8 cellular contexts compared by ENCODE assay signal in genomic region chr13:44577236-44578063, GRCh38. TPM values are rescaled to one million over a fixed set of nuclear protein-coding genes. Genes with fewer than 3 reads are reported as not detected.
A peak's percentile ranks its signal among the peaks of the same experiment; 100 is the strongest.
DNase-seq lines count a peak whose midpoint lies in the region; ATAC-seq, FAIRE-seq and TF ChIP-seq lines count a peak whose summit lies in the region.

No MANE protein-coding gene starts in this region.

- H3K27ac Mint-ChIP-seq in dendritic cell treated with granulocyte-macrophage colony-stimulating factor and Interleukin-4, amounts not matched to agents 40 ng/mL and 50 ng/mL, for 4 days, result peak overlapping the region; percentile 98

- ATAC-seq in GM19351 (IDR thresholded peaks at IDR 0.05; ENCODE audit: unreplicated experiment) (peak; percentile 51), HG03520 (IDR thresholded peaks at IDR 0.05; ENCODE audit: unreplicated experiment) (peak; percentile 52), HepG2 (peak; percentile 82)

- TF ChIP-seq POLR2A in HepG2 (IDR thresholded peaks at IDR 0.05; ENCODE audit: insufficient read depth in 1 of 2, low read depth in 2 of 2, low read length in 2 of 2), result peak; percentile 39 to 78

- H3K4me1 ChIP-seq in BLaER1 treated with 17β-estradiol and CSF1 and Interleukin-3, amounts not matched to agents 10 nM and 100 nM, result peaks cover 38 to 42% (median 40%) of the 10 kb centered on the region in 10 experiments
- H3K4me1 ChIP-seq in HepG2 (ENCODE audit: insufficient read depth, low read length), result peaks cover 39% of the 10 kb centered on the region

- peaks cover 17% of the 10 kb centered on the region for H3K27me3 Mint-ChIP-seq in dendritic cell treated with granulocyte-macrophage colony-stimulating factor and Interleukin-4, amounts not matched to agents 40 ng/mL and 50 ng/mL, for 4 days

- H3K27ac ChIP-seq in BLaER1 treated with 17β-estradiol and CSF1 and Interleukin-3, amounts not matched to agents 10 nM and 100 nM, result peak overlapping the region; percentile 93 to 99 (median 96)
- peak overlapping the region; percentile 88 for H3K27ac ChIP-seq in HepG2 (ENCODE audit: extremely low read length, insufficient read depth, low read length)

- no peaks in the 10 kb centered on the region for H3K9me3 Mint-ChIP-seq in dendritic cell treated with granulocyte-macrophage colony-stimulating factor and Interleukin-4, amounts not matched to agents 40 ng/mL and 50 ng/mL, for 4 days

- H3K4me3 ChIP-seq in BLaER1 treated with 17β-estradiol and CSF1 and Interleukin-3, amounts not matched to agents 10 nM and 100 nM, result peak overlapping the region; percentile 89 to 98 (median 94)
- H3K4me3 ChIP-seq in HepG2 (replicated peaks in 1 of 3; ENCODE audit: insufficient read depth in 1 of 3, low read depth in 2 of 3, low read length in 3 of 3), result peak overlapping the region; percentile 90 to 94 (median 91)

- peaks cover 43% of the 10 kb centered on the region for H3K4me1 Mint-ChIP-seq in dendritic cell treated with granulocyte-macrophage colony-stimulating factor and Interleukin-4, amounts not matched to agents 40 ng/mL and 50 ng/mL, for 4 days (ENCODE audit: low read depth)

- no peaks in the 10 kb centered on the region for H3K9me3 ChIP-seq in BLaER1 treated with 17β-estradiol and CSF1 and Interleukin-3, amounts not matched to agents 10 nM and 100 nM (replicated peaks in 1 of 11)
- no peaks in the 10 kb centered on the region for H3K9me3 ChIP-seq in HepG2 (ENCODE audit: low read length)

- TF ChIP-seq CTCF in HepG2 (CRISPR knock-in tag; IDR thresholded peaks at IDR 0.05), result no peak

- BruUV-seq in HepG2 (replicated peaks; lab: Mats Ljungman, UMichigan), result no TSS peak

- in situ Hi-C loops in HepG2 (cut with HindIII; ENCODE audit: extremely low pct_ligation_motif_present, low pct_unique_long_range_greater_than_20kb), result no loop called here

- H3K9ac ChIP-seq in BLaER1 treated with 17β-estradiol and CSF1 and Interleukin-3, amounts not matched to agents 10 nM and 100 nM, result peak overlapping the region; percentile 91 to 98 (median 97)
- H3K9ac ChIP-seq in HepG2 (ENCODE audit: insufficient read depth, low read depth, low read length), result peak overlapping the region; percentile 87

- intact Hi-C loops in dendritic cell treated with granulocyte-macrophage colony-stimulating factor and Interleukin-4, amounts not matched to agents 40 ng/mL and 50 ng/mL, for 4 days (cut with micrococcal nuclease), result loop anchor here (5.0 to 10.0 kb wide), 4 partner anchors 340 to 693 kb away; no protein-coding TSS in a partner anchor
- intact Hi-C loops in HepG2 (cut with micrococcal nuclease; ENCODE audit: unreplicated experiment), result loop anchor here (1.0 kb wide), 1 partner anchor 94 kb away; no protein-coding TSS in a partner anchor

- peak overlapping the region; percentile 83 for H3K4me3 Mint-ChIP-seq in dendritic cell treated with granulocyte-macrophage colony-stimulating factor and Interleukin-4, amounts not matched to agents 40 ng/mL and 50 ng/mL, for 4 days

- H3K79me2 ChIP-seq in HepG2 (ENCODE audit: insufficient read depth, low read length), result no peaks in the 10 kb centered on the region

- peaks cover 0 to 12% (median 5%) of the 10 kb centered on the region in 11 experiments; a peak in 7 of 22 replicates for H3K36me3 ChIP-seq in BLaER1 treated with 17β-estradiol and CSF1 and Interleukin-3, amounts not matched to agents 10 nM and 100 nM
- no peaks in the 10 kb centered on the region for H3K36me3 ChIP-seq in HepG2 (replicated peaks in 1 of 2; ENCODE audit: control insufficient read depth in 1 of 2, insufficient read depth in 2 of 2, low read length in 2 of 2)

- H3K36me3 Mint-ChIP-seq in dendritic cell treated with granulocyte-macrophage colony-stimulating factor and Interleukin-4, amounts not matched to agents 40 ng/mL and 50 ng/mL, for 4 days (ENCODE audit: low read depth), result peaks cover 30% of the 10 kb centered on the region

- H3K4me2 ChIP-seq in BLaER1 treated with 17β-estradiol and CSF1 and Interleukin-3, amounts not matched to agents 10 nM and 100 nM, result peak overlapping the region; percentile 80 to 98 (median 93)
- peak overlapping the region; percentile 94 for H3K4me2 ChIP-seq in HepG2 (ENCODE audit: low read depth, low read length)

- peak; percentile 96 for DNase-seq in NCI-H69 (lab: John Stamatoyannopoulos, UW)
- peak; percentile 89 to 90 for DNase-seq in activated CD4-positive, alpha-beta T cell treated with anti-CD3 and anti-CD28 coated beads, Interleukin-2, amount 50 U/mL, for 24 hours (ENCODE audit: low read depth in 1 of 2, low spot score in 1 of 2)
- peak; percentile 87 for DNase-seq in HepG2 (ENCODE audit: low spot score)
- DNase-seq in stimulated activated CD4-positive, alpha-beta T cell treated with anti-CD3 and anti-CD28 coated beads, Interleukin-2, amount 100 ng/mL, for 48 hours, result peak; percentile 90 to 91

- FAIRE-seq in HepG2 (lab: Jason Lieb, UNC), result no peak

- WGBS in HepG2 (ENCODE audit: low lambda C conversion rate), result 0% methylated on average over 7 of the region's 94 CpGs

- TF ChIP-seq RAD21 in HepG2 (CRISPR knock-in tag; IDR thresholded peaks at IDR 0.05), result no peak

- peaks cover 0 to 29% (median 15%) of the 10 kb centered on the region in 11 experiments; a peak in 15 of 22 replicates for H4K20me1 ChIP-seq in BLaER1 treated with 17β-estradiol and CSF1 and Interleukin-3, amounts not matched to agents 10 nM and 100 nM
- no peaks in the 10 kb centered on the region for H4K20me1 ChIP-seq in HepG2 (ENCODE audit: insufficient read depth, low read length)

- CTCF ChIA-PET in HepG2 (lab: Yijun Ruan, JAX; ENCODE audit: low intra/inter-chr PET ratio, low total read pairs), result no interaction called here

- H2AFZ ChIP-seq in HepG2 (ENCODE audit: low read length), result peak overlapping the region; percentile 34

- POLR2A ChIA-PET in HepG2 (lab: Yijun Ruan, JAX), result interaction anchor here (0.7 kb wide), 1 partner anchor 22 kb away, joined by 3 read pairs; no protein-coding TSS in a partner anchor

- no peaks in the 10 kb centered on the region for H3K27me3 ChIP-seq in BLaER1 treated with 17β-estradiol and CSF1 and Interleukin-3, amounts not matched to agents 10 nM and 100 nM
- no peaks in the 10 kb centered on the region; a peak in 1 of 5 replicates for H3K27me3 ChIP-seq in HepG2 (ENCODE audit: control insufficient read depth in 1 of 2, insufficient read depth in 2 of 2, low read length in 2 of 2)

- TF ChIP-seq EP300 in HepG2 (IDR thresholded peaks at IDR 0.05; ENCODE audit: low read depth in 2 of 2, low read length in 2 of 2) (no peak), HepG2 (CRISPR knock-in tag; IDR thresholded peaks at IDR 0.05; ENCODE audit: borderline replicate concordance) (no peak)

TF ChIP-seq in HepG2, 621 proteins besides CTCF, POLR2A, EP300 and RAD21 (continues in another document):
- TF ChIP-seq ZNF280D (CRISPR knock-in tag; IDR thresholded peaks at IDR 0.05) (0 out of 2 replicates have a peak, but pooled peaks have one; percentile 54), SRSF4 (IDR thresholded peaks at IDR 0.05; ENCODE audit: low read depth, low read length, poor library complexity, severe bottlenecking) (no peak), ZNF382 (CRISPR knock-in tag; IDR thresholded peaks at IDR 0.05; ENCODE audit: borderline replicate concordance) (no peak), IKZF1 (IDR thresholded peaks at IDR 0.05) (no peak), ZMYM3 (CRISPR knock-in tag; IDR thresholded peaks at IDR 0.05) (peak; percentile 23; the same call in 1 of the 2 replicates)

RNA-seq across cellular contexts. Expression of gene TSC22D1, which starts 1.3 kb away (rescaled TPM):
- total RNA-seq in HepG2 (2016; rRNA removed; fragmentation: Illumina TruSeq; extraction: Trizol), result 30.5 and 35.7 TPM in 2 replicates
- total RNA-seq in HepG2 (2016; cell fraction: cytosol; rRNA removed; fragmentation: Illumina TruSeq; extraction: Trizol; ENCODE audit: low read depth), result 11.4 and 13.9 TPM in 2 replicates
- total RNA-seq in HepG2 (2016; cell fraction: insoluble cytoplasmic fraction; rRNA removed; fragmentation: Illumina TruSeq; extraction: Trizol), result 28.3 and 38.2 TPM in 2 replicates
- 20.4 and 23.7 TPM in 2 replicates for total RNA-seq in HepG2 (2016; cell fraction: membrane; rRNA removed; fragmentation: Illumina TruSeq; extraction: Trizol)
- 71.4 and 72.8 TPM in 2 replicates for total RNA-seq in HepG2 (2016; cell fraction: nucleus; rRNA removed; fragmentation: Illumina TruSeq; extraction: Trizol)
- polyA plus RNA-seq in HepG2 (2011; rRNA removed), result 18.4 and 19.0 TPM in 2 replicates
- 11.7 and 19.6 TPM in 2 replicates for polyA plus RNA-seq in HepG2 (2011; cell fraction: cytosol; rRNA removed)
- 13.6 and 16.9 TPM in 2 replicates for polyA plus RNA-seq in HepG2 (2011; cell fraction: nucleus; rRNA removed)
- polyA plus RNA-seq in HepG2 (2012), result 17.7 and 20.7 TPM in 2 replicates
- polyA plus RNA-seq in HepG2 (2016; cell fraction: cytosol; fragmentation: Illumina TruSeq; extraction: Trizol; ENCODE audit: low read depth), result 4.4 and 4.6 TPM in 2 replicates
- 29.6 and 30.4 TPM in 2 replicates for polyA plus RNA-seq in HepG2 (2016; cell fraction: insoluble cytoplasmic fraction; fragmentation: Illumina TruSeq; extraction: Trizol; ENCODE audit: low read depth)
- polyA plus RNA-seq in HepG2 (2016; cell fraction: membrane; fragmentation: Illumina TruSeq; extraction: Trizol; ENCODE audit: low read depth), result 9.6 and 11.0 TPM in 2 replicates
- 60.2 and 60.7 TPM in 2 replicates for polyA plus RNA-seq in HepG2 (2016; cell fraction: nucleus; fragmentation: Illumina TruSeq; extraction: Trizol; ENCODE audit: insufficient read depth, low read depth)
- 19.1 and 97.0 TPM in 2 replicates for polyA minus RNA-seq in HepG2 (2011; rRNA and poly(A)+ RNA removed; ENCODE audit: low replicate concordance)
- polyA minus RNA-seq in HepG2 (2011; cell fraction: cytosol; rRNA and poly(A)+ RNA removed), result 11.3 and 14.3 TPM in 2 replicates
- polyA minus RNA-seq in HepG2 (2011; cell fraction: nucleus; rRNA and poly(A)+ RNA removed), result 71.1 and 75.1 TPM in 2 replicates

Comparison
In these comparisons a context has a peak if more than half of its experiments do, and no peak if none do; other contexts are left out.
1. Peak in every context shown above with its lines: DNase-seq, ATAC-seq, H3K4me3 ChIP-seq and H3K27ac ChIP-seq.